ENCODE assay signal across 8 cellular contexts in genomic region chr20:62860924-62861691, GRCh38. TPM values are rescaled to one million over a fixed set of nuclear protein-coding genes. Genes with fewer than 3 reads are reported as not detected.
DNase-seq lines count a peak whose midpoint lies in the region; ATAC-seq and TF ChIP-seq lines count a peak whose summit lies in the region.

No MANE protein-coding gene starts in this region.

- POLR2A ChIA-PET in MCF 10A (lab: Yijun Ruan, JAX): interaction anchor here (0.7 to 3.3 kb wide), 18 partner anchors 8 to 209 kb away, joined by 3 to 20 read pairs (median 5); partner anchors contain the start of genes GID8, MRGBP and OGFR

- intact Hi-C loops in MCF 10A (cut with micrococcal nuclease) (loop anchor here (5.0 kb wide), 1 partner anchor 39 kb away; no protein-coding TSS in a partner anchor), lower leg skin (cut with DNase I; ENCODE audit: low total_unique reads) (no loop called here)

- ATAC-seq in HG02938 (IDR thresholded peaks at IDR 0.05; ENCODE audit: unreplicated experiment): peak; percentile 36

- H3K4me3 ChIP-seq in lower leg skin (ENCODE audit: low read depth, poor library complexity, severe bottlenecking): peak overlapping the region; percentile 12
- peak overlapping the region; percentile 78 for H3K4me3 ChIP-seq in thymus (ENCODE audit: low read length)

- no TSS peak for BruUV-seq in MCF 10A (replicated peaks; lab: Mats Ljungman, UMichigan)

- H3K27me3 ChIP-seq in thymus (ENCODE audit: control insufficient read depth, insufficient read depth): no peaks in the 10 kb centered on the region

- in situ Hi-C loops in SK-MEL-5 (cut with HindIII; ENCODE audit: low pct_unique_long_range_greater_than_20kb, low sequenced_read_pairs): no loop called here

- CTCF ChIA-PET in MCF 10A (lab: Yijun Ruan, JAX): interaction anchor here (0.6 to 1.5 kb wide), 7 partner anchors 14 to 273 kb away, joined by 3 to 7 read pairs (median 3); no protein-coding TSS in a partner anchor

- TF ChIP-seq POLR2A in lower leg skin (IDR thresholded peaks at IDR 0.05): no peak

- DNase-seq in NCI-H146 (lab: John Stamatoyannopoulos, UW) (peak; percentile 48), NCI-H146 treated with DMSO at 0.1 percent for 48 hours (lab: John Stamatoyannopoulos, UW; ENCODE audit: unreplicated experiment) (no peak), SK-MEL-5 (ENCODE audit: low read depth, low spot score) (peak; percentile 14), MCF 10A (ENCODE audit: unreplicated experiment) (no peak), lower leg skin (ENCODE audit: low spot score in 2 of 2) (no peak), NCI-H2107 treated with DMSO at 0.1 percent for 48 hours (lab: John Stamatoyannopoulos, UW; ENCODE audit: unreplicated experiment) (no peak)

- peak overlapping the region; percentile 79 for H3K27ac ChIP-seq in thymus (ENCODE audit: low read depth)

- peaks cover 28% of the 10 kb centered on the region for H3K36me3 Mint-ChIP-seq in MCF 10A (ENCODE audit: insufficient read depth, unreplicated experiment)

- peak overlapping the region; percentile 64 for H3K4me3 Mint-ChIP-seq in MCF 10A (ENCODE audit: unreplicated experiment)

- H3K9me3 ChIP-seq in thymus (ENCODE audit: control insufficient read depth): no peaks in the 10 kb centered on the region

- 0% methylated on average over 11 of the region's 129 CpGs; no CpG with 5 or more reads in 1 of the 2 donors for WGBS in lower leg skin, 2 donors
- 1% methylated on average over 126 of the region's 129 CpGs for WGBS in thymus

- H3K36me3 ChIP-seq in thymus (ENCODE audit: control insufficient read depth, insufficient read depth): peaks cover 13% of the 10 kb centered on the region

- no peaks in the 10 kb centered on the region for H3K9me3 Mint-ChIP-seq in MCF 10A (ENCODE audit: unreplicated experiment)

- no peak overlapping the region for H3K27ac Mint-ChIP-seq in MCF 10A (ENCODE audit: low read depth, unreplicated experiment)

- H3K4me1 Mint-ChIP-seq in MCF 10A (ENCODE audit: insufficient read depth, unreplicated experiment): peaks cover 18% of the 10 kb centered on the region

- TF ChIP-seq CTCF in MCF 10A (IDR thresholded peaks at IDR 0.05; ENCODE audit: unreplicated experiment): no peak
- TF ChIP-seq CTCF in lower leg skin (IDR thresholded peaks at IDR 0.05): no peak

- H3K27me3 Mint-ChIP-seq in MCF 10A (ENCODE audit: insufficient read depth, unreplicated experiment): peaks cover 10% of the 10 kb centered on the region

- H3K4me1 ChIP-seq in thymus (ENCODE audit: control insufficient read depth, insufficient read depth, low read length): peaks cover 13% of the 10 kb centered on the region

RNA-seq across cellular contexts. Expression of gene TCFL5, which starts 0.5 kb away (rescaled TPM):
- 54.7 and 55.2 TPM in 2 replicates for total RNA-seq in SK-MEL-5 (2014; rRNA removed; shearing (Covaris generic))
- 27.1 and 29.4 TPM in 2 replicates for polyA plus RNA-seq in SK-MEL-5 (2015; cell fraction: cytosol; rRNA removed)
- polyA plus RNA-seq in SK-MEL-5 (2015; cell fraction: nucleus; rRNA removed): 31.6 TPM in 2 replicates
- 10.8 and 12.8 TPM in 2 replicates for total RNA-seq in MCF 10A (2022)
- total RNA-seq in lower leg skin: 10 to 100 TPM; 12.1 to 13.9 (median 13.1) TPM
- 10.9 TPM for polyA plus RNA-seq in thymus

RNA-seq across cellular contexts. Expression of gene COL9A3, which starts 44.3 kb away (rescaled TPM):
- total RNA-seq in SK-MEL-5 (2014; rRNA removed; shearing (Covaris generic)): 8.6 and 11.0 TPM in 2 replicates
- polyA plus RNA-seq in SK-MEL-5 (2015; cell fraction: cytosol; rRNA removed): 32.5 and 39.8 TPM in 2 replicates
- polyA plus RNA-seq in SK-MEL-5 (2015; cell fraction: nucleus; rRNA removed): 45.5 and 63.8 TPM in 2 replicates
- total RNA-seq in MCF 10A (2022) (not detected in 2 replicates), lower leg skin (10 to 100 TPM in 2 of 4 donors, 1 to 10 TPM in 2; 5.6 to 14.1 (median 10.8) TPM)
- 7.0 TPM for polyA plus RNA-seq in thymus

RNA-seq across cellular contexts. Expression of gene OGFR, which starts 56.5 kb away (rescaled TPM):
- 58.3 and 65.2 TPM in 2 replicates for total RNA-seq in SK-MEL-5 (2014; rRNA removed; shearing (Covaris generic))
- polyA plus RNA-seq in SK-MEL-5 (2015; cell fraction: cytosol; rRNA removed): 71.9 and 83.7 TPM in 2 replicates
- 35.7 and 56.7 TPM in 2 replicates for polyA plus RNA-seq in SK-MEL-5 (2015; cell fraction: nucleus; rRNA removed)
- total RNA-seq in MCF 10A (2022) (28.8 and 31.0 TPM in 2 replicates), lower leg skin (10 to 100 TPM; 50.3 to 76.9 (median 58.5) TPM)
- polyA plus RNA-seq in thymus: 90.4 TPM

Comparison
In these comparisons a context has a peak if more than half of its experiments do, and no peak if none do; other contexts are left out.
1. DNase-seq: peak in NCI-H146 (single experiment) and SK-MEL-5 (single experiment); none in NCI-H146 treated with DMSO at 0.1 percent for 48 hours (single experiment), MCF 10A (single experiment), lower leg skin (0 of 2) and NCI-H2107 treated with DMSO at 0.1 percent for 48 hours (single experiment).